11 cellular contexts compared by ENCODE assay signal in the genomic region with DNA sequence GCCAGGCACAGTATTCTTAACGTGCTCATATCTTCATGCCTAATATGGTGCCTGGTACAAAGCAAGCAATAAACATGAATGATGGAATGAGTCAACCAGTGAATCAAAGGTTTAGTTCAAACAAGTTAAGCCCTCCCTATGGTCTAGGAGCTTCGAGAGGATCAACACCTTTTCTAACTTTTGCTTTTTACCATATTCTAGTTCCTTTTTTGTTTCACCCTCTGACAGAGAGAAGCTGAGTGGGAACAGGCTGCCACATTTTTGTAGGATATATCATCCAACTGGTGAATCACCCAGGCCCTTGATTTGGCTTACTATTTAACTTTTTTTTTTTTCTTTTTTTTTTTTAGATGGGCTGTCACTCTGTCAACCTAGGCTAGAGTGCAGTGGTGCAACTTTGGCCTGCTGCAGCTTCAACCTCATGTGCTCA. TPM values are rescaled to one million over a fixed set of nuclear protein-coding genes. Genes with fewer than 3 reads are reported as not detected.
DNase-seq lines count a peak whose midpoint lies in the region; ATAC-seq and TF ChIP-seq lines count a peak whose summit lies in the region.
"Had no signal": no experiment of that assay in that cellular context is flagged by ENCODE, and none has a peak within 500 bp of the region (broad histone marks: within the 10 kb centered on the region; RNA-seq: fewer than 3 reads in every experiment).

No MANE protein-coding gene starts in this region.

- H3K4me1 ChIP-seq in ascending aorta (peaks cover 4 to 22% of the 10 kb centered on the region in 2 donors), upper lobe of right lung (no peaks in the 10 kb centered on the region)
- H3K4me1 ChIP-seq: heart left ventricle had no signal

- H3K27me3 ChIP-seq in ascending aorta: no peaks in the 10 kb centered on the region
- no peaks in the 10 kb centered on the region for H3K27me3 ChIP-seq in upper lobe of right lung
- H3K27me3 ChIP-seq: heart left ventricle had no signal

- intact Hi-C loops in ascending aorta (cut with DNase I) (loop anchor here (1.0 to 10.0 kb wide), 6 partner anchors 10 to 762 kb away; no protein-coding TSS in a partner anchor), upper lobe of right lung (cut with DNase I) (no loop called here)

- DNase-seq in HPDE6-E6E7 (ENCODE audit: extremely low spot score) (peak; percentile 69), ascending aorta (ENCODE audit: low spot score in 2 of 2) (peak in 1 of 2 donors; percentile 70), islet precursor cell (peak; percentile 78), upper lobe of right lung (no peak), occipital lobe (lab: John Stamatoyannopoulos, UW) (no peak)
- no peak for DNase-seq in stimulated activated CD4-positive, alpha-beta T cell treated with anti-CD3 and anti-CD28 coated beads, Interleukin-2, amount 100 ng/mL, for 48 hours
- DNase-seq: activated CD4-positive, alpha-beta T cell treated with anti-CD3 and anti-CD28 coated beads for 48 hours; activated naive CD8-positive, alpha-beta T cell treated with anti-CD3 and anti-CD28 coated beads, Interleukin-2, amount 50 U/mL, for 24 hours; heart left ventricle; NCI-H1436 treated with DMSO at 0.1 percent for 48 hours had no signal

- no peak for TF ChIP-seq CTCF in ascending aorta (IDR thresholded peaks at IDR 0.05)
- no peak for TF ChIP-seq CTCF in upper lobe of right lung (IDR thresholded peaks at IDR 0.05)

- H3K27ac ChIP-seq in ascending aorta (peak overlapping the region; percentile 64 to 86), upper lobe of right lung (no peak overlapping the region)

- ATAC-seq in upper lobe of right lung: peak; percentile 28
- no peak for ATAC-seq in GM21423 (IDR thresholded peaks at IDR 0.05; ENCODE audit: unreplicated experiment)
- ATAC-seq: activated naive CD8-positive, alpha-beta T cell treated with anti-CD3 and anti-CD28 coated beads, Interleukin-2, amount 50 U/mL, for 24 hours had no signal

- H3K36me3 ChIP-seq in ascending aorta (no peaks in the 10 kb centered on the region), upper lobe of right lung (no peaks in the 10 kb centered on the region)
- H3K36me3 ChIP-seq: heart left ventricle had no signal

- no peak overlapping the region for H3K4me3 ChIP-seq in ascending aorta
- H3K4me3 ChIP-seq in upper lobe of right lung: no peak overlapping the region
- H3K4me3 ChIP-seq: heart left ventricle had no signal

- H3K9me3 ChIP-seq in ascending aorta: no peaks in the 10 kb centered on the region
- H3K9me3 ChIP-seq in upper lobe of right lung: no peaks in the 10 kb centered on the region
- H3K9me3 ChIP-seq: heart left ventricle had no signal

RNA-seq across cellular contexts. Expression of gene TNC, which starts 39.3 kb away (rescaled TPM):
- total RNA-seq in ascending aorta: 137 TPM
- 52.9 TPM for total RNA-seq in upper lobe of right lung
- 73.6 TPM for total RNA-seq in occipital lobe

Comparison
In these comparisons a context has a peak if more than half of its experiments do, and no peak if none do; other contexts are left out.
1. DNase-seq: peak in HPDE6-E6E7 (single experiment) and islet precursor cell (single experiment); none in upper lobe of right lung (single experiment), occipital lobe (single experiment) and stimulated activated CD4-positive, alpha-beta T cell treated with anti-CD3 and anti-CD28 coated beads, Interleukin-2, amount 100 ng/mL, for 48 hours (0 of 2).